10 cellular contexts compared by ENCODE assay signal in genomic region chr5:119368238-119368630, GRCh38. TPM values are rescaled to one million over a fixed set of nuclear protein-coding genes. Genes with fewer than 3 reads are reported as not detected.
A peak's percentile ranks its signal among the peaks of the same experiment; 100 is the strongest.
DNase-seq lines count a peak whose midpoint lies in the region; ATAC-seq and TF ChIP-seq lines count a peak whose summit lies in the region.
"Had no signal": no experiment of that assay in that cellular context is flagged by ENCODE, and none has a peak within 500 bp of the region (broad histone marks: within the 10 kb centered on the region; RNA-seq: fewer than 3 reads in every experiment).

No MANE protein-coding gene starts in this region.

- no peaks in the 10 kb centered on the region for H3K27me3 Mint-ChIP-seq in dendritic cell treated with granulocyte-macrophage colony-stimulating factor and Interleukin-4, amounts not matched to agents 40 ng/mL and 50 ng/mL, for 4 days

- ATAC-seq in stimulated activated effector memory CD8-positive, alpha-beta T cell treated with anti-CD3 and anti-CD28 coated beads, Interleukin-12 subunit alpha, Interleukin-12 subunit beta, amount 100 ng/mL, for 72 hours = peak; percentile 59
- ATAC-seq in left ventricle myocardium superior = no peak

- H3K4me3 Mint-ChIP-seq in dendritic cell treated with granulocyte-macrophage colony-stimulating factor and Interleukin-4, amounts not matched to agents 40 ng/mL and 50 ng/mL, for 4 days = peak overlapping the region; percentile 20
- H3K4me3 Mint-ChIP-seq in stimulated activated effector memory CD8-positive, alpha-beta T cell treated with anti-CD3 and anti-CD28 coated beads, Interleukin-12 subunit alpha, Interleukin-12 subunit beta, amount 100 ng/mL, for 72 hours = peak overlapping the region; percentile 81

- H3K27ac Mint-ChIP-seq in dendritic cell treated with granulocyte-macrophage colony-stimulating factor and Interleukin-4, amounts not matched to agents 40 ng/mL and 50 ng/mL, for 4 days = peak overlapping the region; percentile 61
- H3K27ac Mint-ChIP-seq in stimulated activated effector memory CD8-positive, alpha-beta T cell treated with anti-CD3 and anti-CD28 coated beads, Interleukin-12 subunit alpha, Interleukin-12 subunit beta, amount 100 ng/mL, for 72 hours = peak overlapping the region; percentile 77

- H3K9me3 Mint-ChIP-seq in dendritic cell treated with granulocyte-macrophage colony-stimulating factor and Interleukin-4, amounts not matched to agents 40 ng/mL and 50 ng/mL, for 4 days = no peaks in the 10 kb centered on the region
- no peaks in the 10 kb centered on the region for H3K9me3 Mint-ChIP-seq in stimulated activated effector memory CD8-positive, alpha-beta T cell treated with anti-CD3 and anti-CD28 coated beads, Interleukin-12 subunit alpha, Interleukin-12 subunit beta, amount 100 ng/mL, for 72 hours

- peaks cover 61% of the 10 kb centered on the region for H3K36me3 Mint-ChIP-seq in dendritic cell treated with granulocyte-macrophage colony-stimulating factor and Interleukin-4, amounts not matched to agents 40 ng/mL and 50 ng/mL, for 4 days (ENCODE audit: low read depth)
- peaks cover 100% of the 10 kb centered on the region for H3K36me3 Mint-ChIP-seq in stimulated activated effector memory CD8-positive, alpha-beta T cell treated with anti-CD3 and anti-CD28 coated beads, Interleukin-12 subunit alpha, Interleukin-12 subunit beta, amount 100 ng/mL, for 72 hours

- intact Hi-C loops in dendritic cell treated with granulocyte-macrophage colony-stimulating factor and Interleukin-4, amounts not matched to agents 40 ng/mL and 50 ng/mL, for 4 days (cut with micrococcal nuclease) = no loop called here
- intact Hi-C loops in left ventricle myocardium superior (cut with micrococcal nuclease) = no loop called here

- peaks cover 70% of the 10 kb centered on the region for H3K4me1 Mint-ChIP-seq in dendritic cell treated with granulocyte-macrophage colony-stimulating factor and Interleukin-4, amounts not matched to agents 40 ng/mL and 50 ng/mL, for 4 days (ENCODE audit: low read depth)
- H3K4me1 Mint-ChIP-seq in stimulated activated effector memory CD8-positive, alpha-beta T cell treated with anti-CD3 and anti-CD28 coated beads, Interleukin-12 subunit alpha, Interleukin-12 subunit beta, amount 100 ng/mL, for 72 hours = peaks cover 86% of the 10 kb centered on the region

- peak; percentile 10 for DNase-seq in NK-92 treated with Interleukin-12 subunit alpha and Interleukin-12 subunit beta, amount 100 ng/mL, for 24 hours (lab: John Stamatoyannopoulos, UW)
- DNase-seq in NK-92 (lab: John Stamatoyannopoulos, UW; ENCODE audit: unreplicated experiment) = no peak
- peak; percentile 48 for DNase-seq in activated CD4-positive, alpha-beta T cell treated with anti-CD3 and anti-CD28 coated beads for 48 hours
- DNase-seq in stimulated activated effector memory CD8-positive, alpha-beta T cell treated with anti-CD3 and anti-CD28 coated beads, Interleukin-12 subunit alpha, Interleukin-12 subunit beta, amount 100 ng/mL, for 72 hours (ENCODE audit: low spot score in 2 of 2) = no peak
- DNase-seq in left ventricle myocardium superior = no peak
- DNase-seq in GM20000 (ENCODE audit: low spot score) = no peak
- DNase-seq in DMS53 treated with DMSO at 0.1 percent for 48 hours (lab: John Stamatoyannopoulos, UW; ENCODE audit: unreplicated experiment) = no peak
- DNase-seq: left cardiac atrium, NCI-H510A had no signal

- TF ChIP-seq CTCF in GM20000 (IDR thresholded peaks at IDR 0.05; ENCODE audit: extremely low read depth, missing control alignments) = no peak

RNA-seq across cellular contexts. Expression of gene TNFAIP8, which starts 12.4 kb away (rescaled TPM):
- total RNA-seq in left ventricle myocardium superior = 16.3 TPM

Comparison
In these comparisons a context has a peak if more than half of its experiments do, and no peak if none do; other contexts are left out.
1. DNase-seq: peak in NK-92 treated with Interleukin-12 subunit alpha and Interleukin-12 subunit beta, amount 100 ng/mL, for 24 hours (single experiment) and activated CD4-positive, alpha-beta T cell treated with anti-CD3 and anti-CD28 coated beads for 48 hours (single experiment); none in NK-92 (single experiment), stimulated activated effector memory CD8-positive, alpha-beta T cell treated with anti-CD3 and anti-CD28 coated beads, Interleukin-12 subunit alpha, Interleukin-12 subunit beta, amount 100 ng/mL, for 72 hours (0 of 2), left ventricle myocardium superior (single experiment), GM20000 (single experiment) and DMS53 treated with DMSO at 0.1 percent for 48 hours (single experiment).